ENCODE assay signal across 16 cellular contexts in genomic region chr6:28976677-28977076, GRCh38. TPM values are rescaled to one million over a fixed set of nuclear protein-coding genes. Genes with fewer than 3 reads are reported as not detected.
DNase-seq lines count a peak whose midpoint lies in the region; ATAC-seq, FAIRE-seq and TF ChIP-seq lines count a peak whose summit lies in the region.
"Had no signal": no experiment of that assay in that cellular context is flagged by ENCODE, and none has a peak within 500 bp of the region (broad histone marks: within the 10 kb centered on the region; RNA-seq: fewer than 3 reads in every experiment).

No MANE protein-coding gene starts in this region.

- H3K27ac ChIP-seq in ACC112 (ENCODE audit: low read depth, low read length) (no peak overlapping the region), GM23338 (ENCODE audit: low read depth) (no peak overlapping the region), mesenchymal stem cell (ENCODE audit: low read length, poor library complexity, severe bottlenecking) (no peak overlapping the region)

- H3F3A ChIP-seq in GM23338 (replicated peaks; ENCODE audit: low read depth) = peaks cover 8% of the 10 kb centered on the region; the same call in 1 of the 2 replicates

- H3K9me3 Mint-ChIP-seq in GM23338 = peaks cover 5% of the 10 kb centered on the region
- H3K9me3 Mint-ChIP-seq in activated T-helper 1 cell treated with anti-CD3 and anti-CD28 coated beads, Interleukin-12 subunit alpha, Interleukin-12 subunit beta, Interleukin-2, Interleukin-4 antibody, amounts not matched to agents 30 ng/mL and 10 ng/mL and 1 ng/mL, durations not matched to agents 14 hours and 24 hours and 36 hours = no peaks in the 10 kb centered on the region

- no peak overlapping the region for H4K8ac ChIP-seq in mesenchymal stem cell (ENCODE audit: low read length)

- no peaks in the 10 kb centered on the region for H3K9me3 ChIP-seq in mesenchymal stem cell (ENCODE audit: control insufficient read depth, low read length)
- H3K9me3 ChIP-seq: HAP-1 had no signal

- no peak overlapping the region for H2BK120ac ChIP-seq in mesenchymal stem cell (ENCODE audit: low read depth, low read length)

- no peaks in the 10 kb centered on the region for H3K36me3 Mint-ChIP-seq in GM23338 (ENCODE audit: low read depth)
- H3K36me3 Mint-ChIP-seq in activated T-helper 1 cell treated with anti-CD3 and anti-CD28 coated beads, Interleukin-12 subunit alpha, Interleukin-12 subunit beta, Interleukin-2, Interleukin-4 antibody, amounts not matched to agents 30 ng/mL and 10 ng/mL and 1 ng/mL, durations not matched to agents 14 hours and 24 hours and 36 hours (ENCODE audit: low read depth) = peaks cover 2% of the 10 kb centered on the region
- H3K36me3 Mint-ChIP-seq: immature natural killer cell had no signal

- TF ChIP-seq CTCF in GM23338 (conservative IDR thresholded peaks at IDR 0.05; ENCODE audit: low read depth in 2 of 2) (no peak), D721Med (IDR thresholded peaks at IDR 0.05; ENCODE audit: insufficient read depth, missing control alignments) (no peak)

- no peak overlapping the region for H2BK5ac ChIP-seq in mesenchymal stem cell (ENCODE audit: low read depth, low read length, poor library complexity, severe bottlenecking)

- H3K9me2 ChIP-seq in GM23338 (ENCODE audit: insufficient read depth) = no peaks in the 10 kb centered on the region

- no peak overlapping the region for H2BK12ac ChIP-seq in mesenchymal stem cell (ENCODE audit: low read length in 2 of 2)

- no peak overlapping the region for H2BK15ac ChIP-seq in mesenchymal stem cell (ENCODE audit: low read depth, poor library complexity, severe bottlenecking)

- H4K91ac ChIP-seq in mesenchymal stem cell (ENCODE audit: low read length) = no peak overlapping the region

- H2AK5ac ChIP-seq in mesenchymal stem cell (ENCODE audit: low read length, severe bottlenecking) = no peak overlapping the region

- peaks cover 16% of the 10 kb centered on the region for H3K27me3 Mint-ChIP-seq in GM23338 (ENCODE audit: insufficient read depth, low read depth, poor library complexity)
- peaks cover 14% of the 10 kb centered on the region for H3K27me3 Mint-ChIP-seq in activated T-helper 1 cell treated with anti-CD3 and anti-CD28 coated beads, Interleukin-12 subunit alpha, Interleukin-12 subunit beta, Interleukin-2, Interleukin-4 antibody, amounts not matched to agents 30 ng/mL and 10 ng/mL and 1 ng/mL, durations not matched to agents 14 hours and 24 hours and 36 hours (ENCODE audit: insufficient read depth)

- H3K14ac ChIP-seq in mesenchymal stem cell (ENCODE audit: low read length in 2 of 2) = no peak overlapping the region

- H2AFZ ChIP-seq in ACC112 (ENCODE audit: low read length, unreplicated experiment) (peak overlapping the region; percentile 83), GM23338 (peak overlapping the region; percentile 88; the same call in 1 of the 2 replicates), mesenchymal stem cell (ENCODE audit: low read depth, low read length) (no peak overlapping the region)

- no peaks in the 10 kb centered on the region for H3K27me3 ChIP-seq in ACC112 (ENCODE audit: insufficient read depth, low read length)
- peaks cover 38% of the 10 kb centered on the region for H3K27me3 ChIP-seq in GM23338 (ENCODE audit: insufficient read depth)
- no peaks in the 10 kb centered on the region for H3K27me3 ChIP-seq in mesenchymal stem cell (ENCODE audit: control insufficient read depth in 1 of 2, insufficient read depth in 1 of 2, low read length in 2 of 2)

- intact Hi-C loops in activated T-helper 1 cell treated with anti-CD3 and anti-CD28 coated beads, Interleukin-12 subunit alpha, Interleukin-12 subunit beta, Interleukin-2, Interleukin-4 antibody, amounts not matched to agents 30 ng/mL and 10 ng/mL and 1 ng/mL, durations not matched to agents 14 hours and 24 hours and 36 hours (cut with micrococcal nuclease) = no loop called here
- intact Hi-C loops in Right ventricle myocardium superior (cut with DNase I) = no loop called here

- no peaks in the 10 kb centered on the region for H3K79me2 ChIP-seq in ACC112 (ENCODE audit: control insufficient read depth, insufficient read depth, low read length, unreplicated experiment)
- no peaks in the 10 kb centered on the region for H3K79me2 ChIP-seq in GM23338 (replicated peaks; ENCODE audit: insufficient read depth)

- no peaks in the 10 kb centered on the region for H4K20me1 ChIP-seq in GM23338 (replicated peaks; ENCODE audit: insufficient read depth)

- H3K4me2 ChIP-seq in GM23338 (peak overlapping the region; percentile 76), mesenchymal stem cell (ENCODE audit: low read length, poor library complexity, severe bottlenecking) (no peak overlapping the region)

- H3K4me1 ChIP-seq in ACC112 (ENCODE audit: control insufficient read depth, insufficient read depth, low read length, unreplicated experiment) = peaks cover 19% of the 10 kb centered on the region
- H3K4me1 ChIP-seq in GM23338 (ENCODE audit: insufficient read depth) = peaks cover 23% of the 10 kb centered on the region; the same call in 1 of the 2 replicates
- peaks cover 4% of the 10 kb centered on the region for H3K4me1 ChIP-seq in mesenchymal stem cell (ENCODE audit: control insufficient read depth, insufficient read depth, low read depth, low read length)

- H3K23ac ChIP-seq in mesenchymal stem cell (ENCODE audit: low read length in 2 of 2) = no peak overlapping the region

- H3K4ac ChIP-seq in mesenchymal stem cell (ENCODE audit: low read depth in 1 of 2, low read length in 2 of 2) = no peak overlapping the region

- H3K4me3 ChIP-seq in ACC112 (ENCODE audit: low read depth, low read length) (no peak overlapping the region), GM23338 (peak overlapping the region; percentile 69), mesenchymal stem cell (ENCODE audit: insufficient read depth in 1 of 2, low read depth in 1 of 2, low read length in 2 of 2) (peak overlapping the region in 1 of 2 experiments; percentile 75)

- H3K27ac Mint-ChIP-seq in GM23338 = no peak overlapping the region
- H3K27ac Mint-ChIP-seq in activated T-helper 1 cell treated with anti-CD3 and anti-CD28 coated beads, Interleukin-12 subunit alpha, Interleukin-12 subunit beta, Interleukin-2, Interleukin-4 antibody, amounts not matched to agents 30 ng/mL and 10 ng/mL and 1 ng/mL, durations not matched to agents 14 hours and 24 hours and 36 hours = peak overlapping the region; percentile 60
- H3K27ac Mint-ChIP-seq: immature natural killer cell had no signal

- DNase-seq in GM23338 (ENCODE audit: low spot score) = no peak
- DNase-seq in activated T-helper 1 cell treated with anti-CD3 and anti-CD28 coated beads, Interleukin-12 subunit alpha, Interleukin-12 subunit beta, Interleukin-2, Interleukin-4 antibody, amounts not matched to agents 30 ng/mL and 10 ng/mL and 1 ng/mL, durations not matched to agents 14 hours and 24 hours and 36 hours (ENCODE audit: low spot score) = no peak
- no peak for DNase-seq in mesenchymal stem cell
- no peak for DNase-seq in Right ventricle myocardium superior
- DNase-seq in NCI-H2196 treated with DMSO at 0.1 percent for 48 hours (lab: John Stamatoyannopoulos, UW; ENCODE audit: unreplicated experiment) = no peak
- DNase-seq in hypothalamus (lab: John Stamatoyannopoulos, UW) = no peak
- DNase-seq in D721Med (ENCODE audit: insufficient read length, low spot score) = no peak
- DNase-seq: activated effector memory CD4-positive, alpha-beta T cell treated with anti-CD3 and anti-CD28 coated beads, Interleukin-2, amount 50 U/mL, for 16 hours; DMS79; foreskin melanocyte; NCI-H510A treated with DMSO at 0.1 percent for 48 hours; substantia nigra had no signal

- H3K4me3 Mint-ChIP-seq in GM23338 = peak overlapping the region; percentile 79
- peak overlapping the region; percentile 52 for H3K4me3 Mint-ChIP-seq in activated T-helper 1 cell treated with anti-CD3 and anti-CD28 coated beads, Interleukin-12 subunit alpha, Interleukin-12 subunit beta, Interleukin-2, Interleukin-4 antibody, amounts not matched to agents 30 ng/mL and 10 ng/mL and 1 ng/mL, durations not matched to agents 14 hours and 24 hours and 36 hours

- H3K18ac ChIP-seq in mesenchymal stem cell (ENCODE audit: low read depth in 1 of 2, low read length in 2 of 2) = no peak overlapping the region

- ATAC-seq in GM23338 (no peak), Right ventricle myocardium superior (ENCODE audit: poor library complexity) (no peak)

- FAIRE-seq in D721Med (lab: Jason Lieb, UNC) = no peak
- FAIRE-seq: bronchial epithelial cell had no signal

- H3K9ac ChIP-seq in mesenchymal stem cell (ENCODE audit: low read length) = peak overlapping the region; percentile 74

- H3K36me3 ChIP-seq in ACC112 (ENCODE audit: insufficient read depth, low read length) (no peaks in the 10 kb centered on the region), GM23338 (ENCODE audit: insufficient read depth) (no peaks in the 10 kb centered on the region), mesenchymal stem cell (ENCODE audit: control insufficient read depth in 1 of 2, insufficient read depth in 2 of 2, low read depth in 1 of 2, low read length in 2 of 2) (peaks cover 0 to 4% of the 10 kb centered on the region in 2 experiments)
- H3K36me3 ChIP-seq: HAP-1 had no signal

- H3K79me1 ChIP-seq in mesenchymal stem cell (replicated peaks; ENCODE audit: low read length, poor library complexity, severe bottlenecking) = no peaks in the 10 kb centered on the region

- H3K4me1 Mint-ChIP-seq in GM23338 = peaks cover 36% of the 10 kb centered on the region
- H3K4me1 Mint-ChIP-seq in activated T-helper 1 cell treated with anti-CD3 and anti-CD28 coated beads, Interleukin-12 subunit alpha, Interleukin-12 subunit beta, Interleukin-2, Interleukin-4 antibody, amounts not matched to agents 30 ng/mL and 10 ng/mL and 1 ng/mL, durations not matched to agents 14 hours and 24 hours and 36 hours (ENCODE audit: low read depth) = peaks cover 31% of the 10 kb centered on the region

- 85% methylated on average over 2 of the region's 3 CpGs for WGBS in mesenchymal stem cell

RNA-seq across cellular contexts. Expression of gene ZNF311, which starts 28.4 kb away (rescaled TPM):
- 1.8 and 2.4 TPM in 2 replicates for total RNA-seq in GM23338 (2014; rRNA removed; shearing (Covaris generic))
- 1.5 TPM in 2 replicates for polyA plus RNA-seq in GM23338 (2016; fragmentation: Nextera tagmentation; extraction: Ambion mirVana)
- total RNA-seq in activated T-helper 1 cell treated with anti-CD3 and anti-CD28 coated beads, Interleukin-12 subunit alpha, Interleukin-12 subunit beta, Interleukin-2, Interleukin-4 antibody, amounts not matched to agents 30 ng/mL and 10 ng/mL and 1 ng/mL, durations not matched to agents 14 hours and 24 hours and 36 hours = 0.64 and 0.80 TPM in 2 replicates
- polyA plus RNA-seq in mesenchymal stem cell (2013, experiment 1 of 2) = 0.10 TPM
- 0.21 TPM for polyA plus RNA-seq in mesenchymal stem cell (2013, experiment 2 of 2)
- 0.08 TPM for total RNA-seq in Right ventricle myocardium superior
- polyA plus RNA-seq: immature natural killer cell had no signal

RNA-seq across cellular contexts. Expression of gene TRIM27, which starts 52.9 kb away (rescaled TPM):
- total RNA-seq in GM23338 (2014; rRNA removed; shearing (Covaris generic)) = 98.4 and 127 TPM in 2 replicates
- 43.1 and 47.9 TPM in 2 replicates for polyA plus RNA-seq in GM23338 (2016; fragmentation: Nextera tagmentation; extraction: Ambion mirVana)
- total RNA-seq in activated T-helper 1 cell treated with anti-CD3 and anti-CD28 coated beads, Interleukin-12 subunit alpha, Interleukin-12 subunit beta, Interleukin-2, Interleukin-4 antibody, amounts not matched to agents 30 ng/mL and 10 ng/mL and 1 ng/mL, durations not matched to agents 14 hours and 24 hours and 36 hours = 67.2 and 67.4 TPM in 2 replicates
- 31.0 TPM for polyA plus RNA-seq in mesenchymal stem cell (2013, experiment 1 of 2)
- polyA plus RNA-seq in mesenchymal stem cell (2013, experiment 2 of 2) = 31.4 TPM
- total RNA-seq in Right ventricle myocardium superior = 15.7 TPM
